9 cellular contexts compared by ENCODE assay signal in genomic region chr10:124697443-124697836, GRCh38. TPM values are rescaled to one million over a fixed set of nuclear protein-coding genes. Genes with fewer than 3 reads are reported as not detected.
DNase-seq lines count a peak whose midpoint lies in the region; ATAC-seq, FAIRE-seq and TF ChIP-seq lines count a peak whose summit lies in the region.
"Had no signal": no experiment of that assay in that cellular context is flagged by ENCODE, and none has a peak within 500 bp of the region (broad histone marks: within the 10 kb centered on the region; RNA-seq: fewer than 3 reads in every experiment).

No MANE protein-coding gene starts in this region.

- H3K27ac Mint-ChIP-seq in stimulated activated effector memory CD8-positive, alpha-beta T cell treated with anti-CD3 and anti-CD28 coated beads, Interleukin-12 subunit alpha, Interleukin-12 subunit beta, amount 100 ng/mL, for 72 hours = peak overlapping the region; percentile 99

- no peak overlapping the region for H3K9ac ChIP-seq in H1 (replicated peaks in 1 of 4; ENCODE audit: extremely low read depth in 1 of 4, low read depth in 3 of 4, low read length in 3 of 4)
- H3K9ac ChIP-seq in GM23248 = no peak overlapping the region

- no peak overlapping the region for H2BK15ac ChIP-seq in H1 (ENCODE audit: low read length)

- TF ChIP-seq RAD21 in H1 (IDR thresholded peaks at IDR 0.05 in 1 of 2, conservative IDR thresholded peaks at IDR 0.05 in 1 of 2; ENCODE audit: low read depth in 2 of 2, low read length in 2 of 2) = no peak

- peak; percentile 29 for DNase-seq in EH (ENCODE audit: low read depth)
- no peak for DNase-seq in OCI-LY7 (ENCODE audit: low spot score)
- no peak for DNase-seq in H1 (ENCODE audit: low read depth in 1 of 2, low spot score in 2 of 2)
- DNase-seq in stimulated activated effector memory CD8-positive, alpha-beta T cell treated with anti-CD3 and anti-CD28 coated beads, Interleukin-12 subunit alpha, Interleukin-12 subunit beta, amount 100 ng/mL, for 72 hours (ENCODE audit: low spot score in 2 of 2) = no peak
- DNase-seq in NCI-H1105 (lab: John Stamatoyannopoulos, UW) = no peak
- no peak for DNase-seq in cortex of kidney (lab: John Stamatoyannopoulos, UW)
- DNase-seq in GM23248 = no peak
- DNase-seq: activated CD4-positive, CD25-positive, alpha-beta regulatory T cell treated with anti-CD3 and anti-CD28 coated beads, Interleukin-2, amount 50 U/mL, for 72 hours; NCI-H345 had no signal

- intact Hi-C loops in OCI-LY7 (cut with micrococcal nuclease; ENCODE audit: unreplicated experiment) = no loop called here

- no peak overlapping the region for H2AK5ac ChIP-seq in H1 (ENCODE audit: low read depth, low read length)

- H3K27ac ChIP-seq in OCI-LY7 (ENCODE audit: low read depth, low read length, poor library complexity, severe bottlenecking) = peak overlapping the region; percentile 74
- H3K27ac ChIP-seq in H1 (ENCODE audit: low read depth, low read length) = no peak overlapping the region
- H3K27ac ChIP-seq in GM23248 = no peak overlapping the region

- TF ChIP-seq POLR2A in H1 (IDR thresholded peaks at IDR 0.05; ENCODE audit: control extremely low read depth in 1 of 2, low read depth in 2 of 2, low read length in 2 of 2) = no peak

- H3K4me3 ChIP-seq in OCI-LY7 (ENCODE audit: low read depth, low read length, poor library complexity, severe bottlenecking) = peak overlapping the region; percentile 38
- H3K4me3 ChIP-seq in H1 (ENCODE audit: extremely low read depth in 1 of 4, insufficient read depth in 2 of 4, low read depth in 3 of 4, low read length in 4 of 4) = no peak overlapping the region
- no peak overlapping the region for H3K4me3 ChIP-seq in GM23248

- POLR2A ChIA-PET in OCI-LY7 (lab: Charles Lee) (interaction anchor here (0.8 to 2.4 kb wide), 7 partner anchors 9 to 45 kb away, joined by 3 to 15 read pairs (median 5); no protein-coding TSS in a partner anchor), H1 (lab: Charles Lee; ENCODE audit: partially characterized antibody) (interaction anchor here (1.3 kb wide), 1 partner anchor 13 kb away, joined by 4 read pairs; no protein-coding TSS in a partner anchor)

- CTCF ChIA-PET in OCI-LY7 (lab: Charles Lee; ENCODE audit: unreplicated experiment) (interaction anchor here (1.0 kb wide), 2 partner anchors 18 to 19 kb away, joined by 3 read pairs; no protein-coding TSS in a partner anchor), H1 (lab: Charles Lee; ENCODE audit: partially characterized antibody) (interaction anchor here (0.5 to 2.8 kb wide), 10 partner anchors 9 to 213 kb away, joined by 3 to 14 read pairs (median 4); no protein-coding TSS in a partner anchor)

- no TSS peak for BruUV-seq in OCI-LY7 (replicated peaks; lab: Mats Ljungman, UMichigan)

- no peak overlapping the region for H3K23ac ChIP-seq in H1 (ENCODE audit: insufficient read length)

- H3K27me3 ChIP-seq in H1 (replicated peaks in 1 of 4; ENCODE audit: control insufficient read depth in 3 of 4, extremely low read depth in 1 of 4, insufficient read depth in 3 of 4, low read length in 3 of 4) (no peaks in the 10 kb centered on the region), GM23248 (replicated peaks; ENCODE audit: insufficient read depth) (no peaks in the 10 kb centered on the region)

- H3K4me3 Mint-ChIP-seq in stimulated activated effector memory CD8-positive, alpha-beta T cell treated with anti-CD3 and anti-CD28 coated beads, Interleukin-12 subunit alpha, Interleukin-12 subunit beta, amount 100 ng/mL, for 72 hours = peak overlapping the region; percentile 72

- FAIRE-seq in H1 (lab: Jason Lieb, UNC) = no peak

- H3K79me2 ChIP-seq in OCI-LY7 (ENCODE audit: insufficient read depth, low read depth, low read length) (no peaks in the 10 kb centered on the region; the same call in 1 of the 2 replicates), H1 (ENCODE audit: control insufficient read depth in 1 of 2, insufficient read depth in 2 of 2, low read length in 2 of 2) (no peaks in the 10 kb centered on the region), GM23248 (ENCODE audit: insufficient read depth) (no peaks in the 10 kb centered on the region)

- no peaks in the 10 kb centered on the region for H3F3A ChIP-seq in GM23248 (ENCODE audit: insufficient read depth)

- H3K36me3 Mint-ChIP-seq in stimulated activated effector memory CD8-positive, alpha-beta T cell treated with anti-CD3 and anti-CD28 coated beads, Interleukin-12 subunit alpha, Interleukin-12 subunit beta, amount 100 ng/mL, for 72 hours = peaks cover 90% of the 10 kb centered on the region

- in situ Hi-C loops in GM23248 (cut with MboI) = no loop called here

- no peaks in the 10 kb centered on the region for H3K9me3 Mint-ChIP-seq in stimulated activated effector memory CD8-positive, alpha-beta T cell treated with anti-CD3 and anti-CD28 coated beads, Interleukin-12 subunit alpha, Interleukin-12 subunit beta, amount 100 ng/mL, for 72 hours

- no peak overlapping the region for H4K5ac ChIP-seq in H1 (ENCODE audit: insufficient read length, low read depth, low read length)

- H2BK120ac ChIP-seq in H1 (replicated peaks; ENCODE audit: low read depth, low read length) = no peak overlapping the region

- peaks cover 92% of the 10 kb centered on the region for H3K36me3 ChIP-seq in OCI-LY7 (ENCODE audit: insufficient read depth, low read length)
- 0 out of 8 replicates have a peak, but pooled peaks cover 0 to 3% (median 0%) of the 10 kb centered on the region in 4 experiments for H3K36me3 ChIP-seq in H1 (ENCODE audit: control insufficient read depth in 2 of 4, insufficient read depth in 4 of 4, low read length in 3 of 4)
- H3K36me3 ChIP-seq in GM23248 (ENCODE audit: low read depth) = no peaks in the 10 kb centered on the region

- H3K9me3 ChIP-seq in OCI-LY7 (ENCODE audit: low read length) = no peaks in the 10 kb centered on the region
- no peaks in the 10 kb centered on the region for H3K9me3 ChIP-seq in H1 (ENCODE audit: insufficient read depth in 2 of 2, low read depth in 1 of 2, low read length in 1 of 2)
- no peaks in the 10 kb centered on the region for H3K9me3 ChIP-seq in GM23248 (ENCODE audit: low read depth)

- H2BK12ac ChIP-seq in H1 (ENCODE audit: low read depth, low read length) = no peak overlapping the region

- 91% methylated on average over 8 of the region's 8 CpGs; no CpG with 5 or more reads in 1 of the 2 experiments for WGBS in H1 (ENCODE audit: extremely low coverage in 1 of 2, insufficient coverage in 1 of 2, insufficient read length in 1 of 2, insufficient replicate concordance in 2 of 2, low coverage in 1 of 2, low lambda C conversion rate in 2 of 2, missing lambda C conversion rate in 1 of 2), 2 experiments
- 95 to 98% methylated on average over 6 to 8 of the region's 8 CpGs for WGBS in GM23248 (ENCODE audit: low coverage in 1 of 2, low lambda C conversion rate in 2 of 2, missing lambda C conversion rate in 2 of 2), 2 experiments

- H4K20me1 ChIP-seq in OCI-LY7 (ENCODE audit: insufficient read depth, low read length) (no peaks in the 10 kb centered on the region), H1 (replicated peaks in 1 of 2; ENCODE audit: control insufficient read depth in 1 of 2, insufficient read depth in 2 of 2, low read length in 2 of 2) (peaks cover 3 to 5% of the 10 kb centered on the region in 2 experiments), GM23248 (ENCODE audit: insufficient read depth) (no peaks in the 10 kb centered on the region)

- no peaks in the 10 kb centered on the region for H3K23me2 ChIP-seq in H1 (ENCODE audit: low read depth, low read length)

- H2BK5ac ChIP-seq in H1 (ENCODE audit: low read depth, low read length) = peak overlapping the region; percentile 49; the same call in 1 of the 2 replicates

- H4K91ac ChIP-seq in H1 (replicated peaks; ENCODE audit: insufficient read length, low read length) = no peak overlapping the region

- H3K79me1 ChIP-seq in H1 (ENCODE audit: low read depth, low read length) = peaks cover 3% of the 10 kb centered on the region; the same call in 1 of the 2 replicates

- H2AFZ ChIP-seq in OCI-LY7 (ENCODE audit: low read length) (no peak overlapping the region), H1 (ENCODE audit: low read length) (no peak overlapping the region), GM23248 (no peak overlapping the region)

- TF ChIP-seq CTCF in OCI-LY7 (conservative IDR thresholded peaks at IDR 0.05; ENCODE audit: low read length) (no peak), H1 (IDR thresholded peaks at IDR 0.05; ENCODE audit: control extremely low read depth in 1 of 3, insufficient read depth in 1 of 3, low read depth in 1 of 3, low read length in 3 of 3) (no peak)

- H3K4me2 ChIP-seq in OCI-LY7 (ENCODE audit: low read length) (peak overlapping the region; percentile 65), H1 (ENCODE audit: insufficient read depth in 1 of 2, low read depth in 2 of 2, low read length in 2 of 2) (no peak overlapping the region), GM23248 (ENCODE audit: unreplicated experiment) (no peak overlapping the region)

- no peak overlapping the region for H4K8ac ChIP-seq in H1 (ENCODE audit: extremely low read depth, insufficient read depth, low read length)

- H3K4ac ChIP-seq in H1 (replicated peaks; ENCODE audit: insufficient read length, low read depth, low read length) = no peak overlapping the region

- no peak overlapping the region for H2BK20ac ChIP-seq in H1 (ENCODE audit: low read length)

- peaks cover 90% of the 10 kb centered on the region for H3K4me1 Mint-ChIP-seq in stimulated activated effector memory CD8-positive, alpha-beta T cell treated with anti-CD3 and anti-CD28 coated beads, Interleukin-12 subunit alpha, Interleukin-12 subunit beta, amount 100 ng/mL, for 72 hours

- H3K9me2 ChIP-seq in OCI-LY7 (ENCODE audit: insufficient read depth, low read length) (no peaks in the 10 kb centered on the region), GM23248 (ENCODE audit: insufficient read depth) (no peaks in the 10 kb centered on the region)

- no peak for TF ChIP-seq EP300 in H1 (IDR thresholded peaks at IDR 0.05; ENCODE audit: borderline replicate concordance in 1 of 2, low read depth in 2 of 2, low read length in 2 of 2)

- no peak for ATAC-seq in stimulated activated effector memory CD8-positive, alpha-beta T cell treated with anti-CD3 and anti-CD28 coated beads, Interleukin-12 subunit alpha, Interleukin-12 subunit beta, amount 100 ng/mL, for 72 hours

- peaks cover 56% of the 10 kb centered on the region for H3K4me1 ChIP-seq in OCI-LY7 (ENCODE audit: insufficient read depth, low read length, poor library complexity, severe bottlenecking)
- H3K4me1 ChIP-seq in H1 (replicated peaks in 1 of 4; ENCODE audit: control insufficient read depth in 3 of 4, insufficient read depth in 4 of 4, low read length in 3 of 4) = peaks cover 0 to 4% (median 1%) of the 10 kb centered on the region in 4 experiments; a peak in 4 of 7 replicates
- no peaks in the 10 kb centered on the region for H3K4me1 ChIP-seq in GM23248 (ENCODE audit: insufficient read depth)

- no peak overlapping the region for H3K14ac ChIP-seq in H1 (ENCODE audit: insufficient read length)

- H3K18ac ChIP-seq in H1 (ENCODE audit: extremely low read depth, low read length) = no peak overlapping the region

- no peak overlapping the region for H3K56ac ChIP-seq in H1 (replicated peaks; ENCODE audit: insufficient read length, low read depth, low read length)

RNA-seq across cellular contexts. Expression of gene FAM53B, which starts 46.7 kb away (rescaled TPM):
- 37.6 and 56.6 TPM in 2 replicates for total RNA-seq in OCI-LY7 (2014; rRNA removed; shearing (Covaris generic))
- 50.5 and 58.5 TPM in 2 replicates for total RNA-seq in OCI-LY7 (2022)
- total RNA-seq in H1 (2021; fragmentation: NEBNext Ultra II Directional; extraction: Animal tissue kit (Norgen Biotek cat#: 25700)) = 13.9 and 14.4 TPM in 2 replicates
- polyA plus RNA-seq in H1 (2011; rRNA removed) (5.3 and 7.9 TPM in 2 replicates), GM23248 (2016; fragmentation: Nextera tagmentation; extraction: Ambion mirVana) (2.1 and 2.7 TPM in 2 replicates)
- 6.9 TPM for polyA plus RNA-seq in H1 (2011; cell fraction: cytosol; rRNA removed)
- polyA plus RNA-seq in H1 (2011; cell fraction: nucleus; rRNA removed) = 9.7 TPM
- 6.0 to 8.9 TPM (median 8.6 TPM) in 4 replicates for polyA plus RNA-seq in H1 (2012, experiment 1 of 2)
- 7.8 TPM for polyA plus RNA-seq in H1 (2012, experiment 2 of 2)
- polyA plus RNA-seq in H1 (2013, experiment 1 of 2) = 5.2 TPM
- polyA plus RNA-seq in H1 (2013, experiment 2 of 2) = 5.4 TPM
- polyA minus RNA-seq in H1 (2011; rRNA and poly(A)+ RNA removed) = 15.9 and 18.0 TPM in 2 replicates
- 13.6 TPM for polyA minus RNA-seq in H1 (2011; cell fraction: cytosol; rRNA and poly(A)+ RNA removed)
- 14.8 TPM for polyA minus RNA-seq in H1 (2011; cell fraction: nucleus; rRNA and poly(A)+ RNA removed)
- 10.1 TPM in 2 replicates for total RNA-seq in GM23248 (2014; rRNA removed; shearing (Covaris generic))
